9 cellular contexts compared by ENCODE assay signal in genomic region chr9:33124716-33125378, GRCh38. TPM values are rescaled to one million over a fixed set of nuclear protein-coding genes. Genes with fewer than 3 reads are reported as not detected.
DNase-seq lines count a peak whose midpoint lies in the region; ATAC-seq and TF ChIP-seq lines count a peak whose summit lies in the region.
"Had no signal": no experiment of that assay in that cellular context is flagged by ENCODE, and none has a peak within 500 bp of the region (broad histone marks: within the 10 kb centered on the region; RNA-seq: fewer than 3 reads in every experiment).

No MANE protein-coding gene starts in this region.

- no peak overlapping the region for H3K4me3 ChIP-seq in CD8-positive, alpha-beta T cell (ENCODE audit: low read depth, low read length)
- H3K4me3 ChIP-seq in ovary, result no peak overlapping the region
- H3K4me3 ChIP-seq in MG63, result no peak overlapping the region

- peaks cover 3% of the 10 kb centered on the region for H3K4me1 ChIP-seq in CD8-positive, alpha-beta T cell (ENCODE audit: insufficient read depth, low read length)
- peaks cover 4% of the 10 kb centered on the region for H3K4me1 ChIP-seq in ovary (ENCODE audit: insufficient read depth)

- no peaks in the 10 kb centered on the region for H3K9me3 Mint-ChIP-seq in CD8-positive, alpha-beta T cell

- H3K27ac ChIP-seq in CD8-positive, alpha-beta T cell (ENCODE audit: low read depth, low read length), result no peak overlapping the region
- no peak overlapping the region for H3K27ac ChIP-seq in ovary

- no peak for ATAC-seq in CD8-positive, alpha-beta T cell
- ATAC-seq in GM19043 (IDR thresholded peaks at IDR 0.05; ENCODE audit: low read depth, unreplicated experiment) (peak; percentile 71), HG03135 (IDR thresholded peaks at IDR 0.05; ENCODE audit: unreplicated experiment) (peak; percentile 33)

- H3K9me3 ChIP-seq in CD8-positive, alpha-beta T cell (ENCODE audit: low read length), result no peaks in the 10 kb centered on the region
- H3K9me3 ChIP-seq in ovary (no peaks in the 10 kb centered on the region), MG63 (no peaks in the 10 kb centered on the region)

- H3K4me3 Mint-ChIP-seq in CD8-positive, alpha-beta T cell, result no peak overlapping the region

- H3K27me3 Mint-ChIP-seq in CD8-positive, alpha-beta T cell (ENCODE audit: low read depth), result no peaks in the 10 kb centered on the region

- CTCF ChIA-PET in CD8-positive, alpha-beta T cell (lab: Charles Lee), result interaction anchor here (2.0 to 3.7 kb wide), 4 partner anchors 12 to 101 kb away, joined by 6 to 16 read pairs (median 12); partner anchors contain the start of gene B4GALT1

- no peak for TF ChIP-seq CTCF in CD8-positive, alpha-beta T cell (IDR thresholded peaks at IDR 0.05)
- no peak for TF ChIP-seq CTCF in ovary (IDR thresholded peaks at IDR 0.05)

- no peaks in the 10 kb centered on the region for H3K27me3 ChIP-seq in CD8-positive, alpha-beta T cell (ENCODE audit: insufficient read depth, low read length)
- H3K27me3 ChIP-seq in ovary, result no peaks in the 10 kb centered on the region
- no peaks in the 10 kb centered on the region for H3K27me3 ChIP-seq in MG63

- H3K36me3 Mint-ChIP-seq in CD8-positive, alpha-beta T cell, result peaks cover 74% of the 10 kb centered on the region

- POLR2A ChIA-PET in CD8-positive, alpha-beta T cell (lab: Charles Lee), result no interaction called here

- WGBS in ovary, 3 donors, result 69 to 80% (median 79%) methylated on average over 9 of the region's 9 CpGs

- DNase-seq in CD8-positive, alpha-beta T cell, result no peak
- DNase-seq in fibroblast of peridontal ligament (ENCODE audit: extremely low read depth) (peak; percentile 56), ovary (no peak), DMS53 treated with DMSO at 0.1 percent for 48 hours (lab: John Stamatoyannopoulos, UW; ENCODE audit: unreplicated experiment) (no peak), MG63 (no peak), foreskin melanocyte (no peak)
- DNase-seq: SW 1271 had no signal

- TF ChIP-seq EP300 in ovary (IDR thresholded peaks at IDR 0.05), result no peak

- H3K27ac Mint-ChIP-seq in CD8-positive, alpha-beta T cell, result peak overlapping the region; percentile 42

- peaks cover 21% of the 10 kb centered on the region for H3K36me3 ChIP-seq in CD8-positive, alpha-beta T cell (ENCODE audit: insufficient read depth, low read length)
- H3K36me3 ChIP-seq in ovary (no peaks in the 10 kb centered on the region), MG63 (peaks cover 39% of the 10 kb centered on the region)

- TF ChIP-seq POLR2A in ovary (IDR thresholded peaks at IDR 0.05), result no peak

- H3K4me1 Mint-ChIP-seq in CD8-positive, alpha-beta T cell (ENCODE audit: low read depth), result peaks cover 50% of the 10 kb centered on the region

- intact Hi-C loops in CD8-positive, alpha-beta T cell (cut with DNase I, micrococcal nuclease), result loop anchor here (1.0 to 5.0 kb wide), 3 partner anchors 52 to 102 kb away; no protein-coding TSS in a partner anchor
- intact Hi-C loops in ovary (cut with DNase I), result no loop called here

RNA-seq across cellular contexts. Expression of gene B4GALT1, which starts 42.3 kb away (rescaled TPM):
- 100 to 1,000 TPM; 139 to 140 TPM for total RNA-seq in CD8-positive, alpha-beta T cell
- 100 to 1,000 TPM in 3 of 7 donors, 10 to 100 TPM in 4; 77.9 to 226 (median 88.3) TPM for total RNA-seq in ovary
- 100 to 1,000 TPM in 1 of 2 donors, 10 to 100 TPM in 1; 35.8 to 120 TPM for polyA plus RNA-seq in ovary
- total RNA-seq in MG63 (2014; rRNA removed; shearing (Covaris generic); ENCODE audit: low replicate concordance), result 31.9 and 35.2 TPM in 2 replicates

RNA-seq across cellular contexts. Expression of gene SMU1, which starts 48.4 kb away (rescaled TPM):
- 10 to 100 TPM; 29.2 to 30.0 TPM for total RNA-seq in CD8-positive, alpha-beta T cell
- total RNA-seq in ovary, result 10 to 100 TPM; 14.9 to 28.6 (median 25.6) TPM
- 10 to 100 TPM; 12.2 to 22.3 TPM for polyA plus RNA-seq in ovary
- total RNA-seq in MG63 (2014; rRNA removed; shearing (Covaris generic); ENCODE audit: low replicate concordance), result 26.6 and 27.1 TPM in 2 replicates

Comparison
In these comparisons a context has a peak if more than half of its experiments do, and no peak if none do; other contexts are left out.
1. intact Hi-C loops: an anchor here in CD8-positive, alpha-beta T cell (1.0 to 5.0 kb wide); none called in ovary.